In the genomic region with DNA sequence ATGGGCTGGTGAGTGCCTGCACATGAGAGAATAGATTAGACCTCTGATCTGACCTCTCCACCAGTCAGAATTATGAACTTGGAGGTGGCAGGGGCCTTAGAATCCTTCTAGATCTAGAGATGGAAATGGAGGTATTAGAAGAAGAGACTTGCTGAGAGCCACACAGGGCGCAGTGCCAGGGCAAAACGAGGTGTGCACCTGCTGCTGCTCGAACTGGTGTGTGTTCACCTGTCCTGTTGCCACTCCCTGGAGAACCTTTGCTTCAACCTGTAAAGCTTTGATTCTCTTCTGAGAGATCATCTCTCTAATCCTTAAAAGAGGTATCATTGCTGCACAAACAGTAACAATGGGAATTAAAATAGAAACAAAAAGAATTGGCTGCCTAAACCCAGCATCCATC, we compare ENCODE assay signal across 20 cellular contexts. TPM values are rescaled to one million over a fixed set of nuclear protein-coding genes. Genes with fewer than 3 reads are reported as not detected.
A peak's percentile ranks its signal among the peaks of the same experiment; 100 is the strongest.
DNase-seq lines count a peak whose midpoint lies in the region; ATAC-seq and TF ChIP-seq lines count a peak whose summit lies in the region.
"Had no signal": no experiment of that assay in that cellular context is flagged by ENCODE, and none has a peak within 500 bp of the region (broad histone marks: within the 10 kb centered on the region; RNA-seq: fewer than 3 reads in every experiment).

No MANE protein-coding gene starts in this region.

- H3K27me3 ChIP-seq in colonic mucosa (no peaks in the 10 kb centered on the region), stomach (peaks cover 0 to 26% (median 0%) of the 10 kb centered on the region in 3 donors), heart right ventricle (peaks cover 0 to 5% (median 0%) of the 10 kb centered on the region in 7 donors)
- H3K27me3 ChIP-seq: BE2C had no signal

- peak; percentile 52 for DNase-seq in NCI-H1436 (lab: John Stamatoyannopoulos, UW)
- no peak for DNase-seq in NCI-H1436 treated with DMSO at 0.1 percent for 48 hours (lab: John Stamatoyannopoulos, UW)
- peak; percentile 77 for DNase-seq in NCI-H2196 (lab: John Stamatoyannopoulos, UW; ENCODE audit: unreplicated experiment)
- peak; percentile 39 for DNase-seq in colonic mucosa
- no peak for DNase-seq in left lobe of liver (ENCODE audit: low spot score)
- DNase-seq in anterior cingulate cortex (lab: John Stamatoyannopoulos, UW) = no peak
- no peak for DNase-seq in stomach
- DNase-seq in heart right ventricle = no peak
- DNase-seq: 8988T; activated CD4-positive, alpha-beta T cell treated with anti-CD3 and anti-CD28 coated beads, Interleukin-2, amount 10 ng/mL, durations not matched to agents 24 days and 14 days; BE2C; foreskin melanocyte; mesendoderm; Right ventricle myocardium superior; stimulated activated CD4-positive, alpha-beta T cell treated with anti-CD3 and anti-CD28 coated beads, Interleukin-2, amount 100 ng/mL, for 48 hours; stimulated activated naive CD8-positive, alpha-beta T cell treated with anti-CD3 and anti-CD28 coated beads, Interleukin-15, amount 100 ng/mL, for 72 hours had no signal

- H3K9ac ChIP-seq in colonic mucosa (ENCODE audit: low read depth in 2 of 2, low read length in 2 of 2) = no peak overlapping the region

- ATAC-seq in left lobe of liver (no peak), heart right ventricle (no peak)
- ATAC-seq: HCT116; stimulated activated naive CD8-positive, alpha-beta T cell treated with anti-CD3 and anti-CD28 coated beads, Interleukin-15, amount 100 ng/mL, for 72 hours had no signal

- H3K27ac ChIP-seq in colonic mucosa (no peak overlapping the region), stomach (no peak overlapping the region), heart right ventricle (no peak overlapping the region)

- no peak for TF ChIP-seq CTCF in colonic mucosa (IDR thresholded peaks at IDR 0.05)
- TF ChIP-seq CTCF in stomach (IDR thresholded peaks at IDR 0.05) = no peak
- TF ChIP-seq CTCF in heart right ventricle (IDR thresholded peaks at IDR 0.05) = no peak

- H3K4me1 ChIP-seq in colonic mucosa (no peaks in the 10 kb centered on the region), stomach (no peaks in the 10 kb centered on the region), heart right ventricle (peaks cover 0 to 7% (median 3%) of the 10 kb centered on the region in 9 donors)

- H3K36me3 ChIP-seq in colonic mucosa (no peaks in the 10 kb centered on the region), stomach (no peaks in the 10 kb centered on the region), heart right ventricle (no peaks in the 10 kb centered on the region)
- H3K36me3 ChIP-seq: BE2C had no signal

- H3K9me3 ChIP-seq in colonic mucosa (no peaks in the 10 kb centered on the region), stomach (no peaks in the 10 kb centered on the region), heart right ventricle (no peaks in the 10 kb centered on the region)
- H3K9me3 ChIP-seq: BE2C had no signal

- no peak for TF ChIP-seq POLR2A in stomach (IDR thresholded peaks at IDR 0.05)

- intact Hi-C loops in colonic mucosa (cut with DNase I) (no loop called here), stomach (cut with DNase I; ENCODE audit: low total_unique reads) (no loop called here), heart right ventricle (cut with DNase I) (loop anchor here in 1 of 10 donors (5.0 kb wide), 1 partner anchor 52 kb away; no protein-coding TSS in a partner anchor)

- 40 to 55% (median 46%) methylated on average over 3 of the region's 3 CpGs for WGBS in stomach, 5 donors
- 63 to 78% methylated on average over 3 of the region's 3 CpGs for WGBS in heart right ventricle, 2 donors

- H3K4me3 ChIP-seq in colonic mucosa (no peak overlapping the region), stomach (no peak overlapping the region), heart right ventricle (no peak overlapping the region)

- no peak for TF ChIP-seq EP300 in stomach (IDR thresholded peaks at IDR 0.05)

RNA-seq across cellular contexts. Expression of a gene that starts 24.9 kb away (rescaled TPM):
- total RNA-seq in colonic mucosa = under 1 TPM; 0.08 to 0.35 TPM
- 0.88 TPM for total RNA-seq in left lobe of liver
- under 1 TPM in 3 of 5 donors, not detected in 2; under 0.01 to 0.18 (median 0.14) TPM for total RNA-seq in stomach
- polyA plus RNA-seq in stomach = under 1 TPM in 1 of 3 donors, not detected in 2; 0.05 TPM
- total RNA-seq in heart right ventricle = 1 to 10 TPM in 3 of 10 donors, under 1 TPM in 7; 0.38 to 1.7 (median 0.67) TPM
- polyA plus RNA-seq in heart right ventricle = under 1 TPM; 0.03 to 0.22 TPM
- total RNA-seq: activated CD4-positive, alpha-beta T cell treated with anti-CD3 and anti-CD28 coated beads, Interleukin-2, amount 10 ng/mL, durations not matched to agents 24 days and 14 days; dermis microvascular lymphatic vessel endothelial cell; natural killer cell treated with Interleukin-12 subunit alpha and Interleukin-12 subunit beta and Interleukin-15 and Interleukin-18, amount 100 ng/mL, for 72 hours; NCI-H460 had no signal

Comparison
In these comparisons a context has a peak if more than half of its experiments do, and no peak if none do; other contexts are left out.
1. DNase-seq: peak in NCI-H1436 (single experiment), NCI-H2196 (single experiment) and colonic mucosa (single experiment); none in NCI-H1436 treated with DMSO at 0.1 percent for 48 hours (single experiment), left lobe of liver (single experiment), anterior cingulate cortex (0 of 58), stomach (single experiment) and heart right ventricle (0 of 2).